10 cellular contexts compared by ENCODE assay signal in the genomic region with DNA sequence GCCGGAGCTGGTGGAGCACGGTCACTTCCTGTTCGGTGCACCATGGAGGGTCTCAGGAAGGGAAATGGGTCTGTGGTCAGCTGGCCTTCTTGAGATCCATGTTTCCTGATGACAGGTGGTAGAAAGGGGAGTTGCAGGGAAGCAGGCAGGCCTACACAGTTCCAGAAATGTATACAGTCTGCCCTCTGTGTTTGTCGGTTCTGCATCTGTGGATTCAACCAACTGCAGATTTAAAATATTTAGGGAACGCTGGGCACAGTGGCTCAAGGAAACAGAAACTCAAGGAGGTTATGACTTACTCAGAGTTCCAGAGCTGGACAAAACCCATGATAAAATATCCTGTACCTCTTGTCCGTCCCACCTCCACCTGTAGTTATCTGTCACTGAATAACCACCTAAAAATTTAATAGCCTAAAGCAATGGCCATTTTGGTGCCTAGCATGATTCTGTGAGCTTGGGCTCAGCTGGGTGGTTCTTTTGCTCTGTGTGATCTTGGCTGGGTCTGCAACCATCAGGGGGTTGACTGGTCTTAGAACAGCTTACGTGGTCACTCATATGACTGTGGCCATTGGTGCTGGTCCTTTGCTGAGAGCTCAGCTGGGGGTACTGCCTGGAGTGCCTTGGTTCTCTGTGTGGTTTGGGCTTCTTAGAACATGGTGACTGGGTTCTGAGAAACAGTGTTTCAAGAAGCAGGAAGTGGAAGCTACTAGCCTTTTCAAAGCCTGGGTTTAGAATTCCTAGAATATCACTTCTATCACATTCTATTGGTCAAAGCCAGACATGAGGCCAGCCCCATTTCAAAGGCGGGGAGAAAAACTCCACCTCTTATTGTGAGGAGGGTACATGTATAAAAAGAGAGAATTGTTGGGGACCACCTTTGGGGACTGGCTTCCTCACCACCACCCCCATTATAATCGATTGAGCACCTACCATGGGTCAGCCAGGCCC.
DNase-seq lines count a peak whose midpoint lies in the region; ATAC-seq, FAIRE-seq and TF ChIP-seq lines count a peak whose summit lies in the region.
"Had no signal": no experiment of that assay in that cellular context is flagged by ENCODE, and none has a peak within 500 bp of the region (broad histone marks: within the 10 kb centered on the region; RNA-seq: fewer than 3 reads in every experiment).

No MANE protein-coding gene starts in this region.

- H3K9me3 ChIP-seq in HepG2 (ENCODE audit: low read length) (no peaks in the 10 kb centered on the region), thyroid gland (no peaks in the 10 kb centered on the region)

- no peak for ATAC-seq in HepG2

- no peak for TF ChIP-seq EP300 in HepG2 (IDR thresholded peaks at IDR 0.05; ENCODE audit: low read depth in 2 of 2, low read length in 2 of 2)
- TF ChIP-seq EP300 in HepG2 (CRISPR knock-in tag; IDR thresholded peaks at IDR 0.05; ENCODE audit: borderline replicate concordance): no peak

- TF ChIP-seq CTCF in HepG2 (CRISPR knock-in tag; IDR thresholded peaks at IDR 0.05): no peak
- no peak for TF ChIP-seq CTCF in thyroid gland (IDR thresholded peaks at IDR 0.05)
- TF ChIP-seq CTCF in GM10266 (IDR thresholded peaks at IDR 0.05; ENCODE audit: control insufficient read depth, insufficient read depth, low read depth, missing control alignments): no peak

- WGBS in HepG2 (ENCODE audit: low lambda C conversion rate): 99% methylated on average over 9 of the region's 9 CpGs
- WGBS in thyroid gland, 2 donors: 79 to 93% methylated on average over 9 of the region's 9 CpGs

- peaks cover 0 to 5% of the 10 kb centered on the region in 2 experiments; a peak in 2 of 5 replicates for H3K36me3 ChIP-seq in HepG2 (replicated peaks in 1 of 2; ENCODE audit: control insufficient read depth in 1 of 2, insufficient read depth in 2 of 2, low read length in 2 of 2)
- H3K36me3 ChIP-seq in thyroid gland: peaks cover 0 to 3% of the 10 kb centered on the region in 2 donors

- H4K20me1 ChIP-seq in HepG2 (ENCODE audit: insufficient read depth, low read length): no peaks in the 10 kb centered on the region

- DNase-seq in activated T-cell treated with anti-CD3 and anti-CD28 coated beads, Interleukin-2, amount 50 U/mL, for 24 hours: no peak
- DNase-seq in activated T-cell treated with anti-CD3 and anti-CD28 coated beads for 4 hours (no peak), HepG2 (ENCODE audit: low spot score) (no peak), thyroid gland (no peak), DMS53 (lab: John Stamatoyannopoulos, UW) (no peak), NCI-H526 treated with DMSO at 0.1 percent for 48 hours (lab: John Stamatoyannopoulos, UW) (no peak), GM10266 (ENCODE audit: extremely low spot score) (no peak)
- peak; percentile 40 to 50 for DNase-seq in activated T-cell treated with anti-CD3 and anti-CD28 coated beads, Interleukin-2, amount 50 U/mL, for 48 hours
- DNase-seq: NCI-H146, PC-9 had no signal

- peaks cover 34% of the 10 kb centered on the region for H3K4me1 ChIP-seq in HepG2 (ENCODE audit: insufficient read depth, low read length)
- peaks cover 26 to 59% of the 10 kb centered on the region in 2 donors for H3K4me1 ChIP-seq in thyroid gland

- TF ChIP-seq POLR2A in HepG2 (IDR thresholded peaks at IDR 0.05; ENCODE audit: insufficient read depth in 1 of 2, low read depth in 2 of 2, low read length in 2 of 2) (no peak), thyroid gland (IDR thresholded peaks at IDR 0.05) (no peak)

- H2AFZ ChIP-seq in HepG2 (ENCODE audit: low read length): no peak overlapping the region
- H2AFZ ChIP-seq: PC-9 had no signal

- in situ Hi-C loops in HepG2 (cut with HindIII; ENCODE audit: extremely low pct_ligation_motif_present, low pct_unique_long_range_greater_than_20kb): no loop called here

- H3K27me3 Mint-ChIP-seq in activated T-cell treated with anti-CD3 and anti-CD28 coated beads, Interleukin-2, amount 50 U/mL, for 24 hours: no peaks in the 10 kb centered on the region

- no peak overlapping the region for H3K4me2 ChIP-seq in HepG2 (ENCODE audit: low read depth, low read length)
- H3K4me2 ChIP-seq: PC-9 had no signal

- peaks cover 7% of the 10 kb centered on the region for H3K9me3 Mint-ChIP-seq in activated T-cell treated with anti-CD3 and anti-CD28 coated beads, Interleukin-2, amount 50 U/mL, for 24 hours

- H3K27me3 ChIP-seq in HepG2 (ENCODE audit: control insufficient read depth in 1 of 2, insufficient read depth in 2 of 2, low read length in 2 of 2) (no peaks in the 10 kb centered on the region), thyroid gland (no peaks in the 10 kb centered on the region)

- TF ChIP-seq RAD21 in HepG2 (CRISPR knock-in tag; IDR thresholded peaks at IDR 0.05): no peak

- peak overlapping the region; percentile 91 for H3K27ac Mint-ChIP-seq in activated T-cell treated with anti-CD3 and anti-CD28 coated beads, Interleukin-2, amount 50 U/mL, for 24 hours

- no peak overlapping the region for H3K27ac ChIP-seq in HepG2 (ENCODE audit: extremely low read length, insufficient read depth, low read length)
- peak overlapping the region in 2 of 3 donors; percentile 91 to 98 for H3K27ac ChIP-seq in thyroid gland
- H3K27ac ChIP-seq: PC-9 had no signal

- POLR2A ChIA-PET in HepG2 (lab: Yijun Ruan, JAX): no interaction called here

- intact Hi-C loops in HepG2 (cut with micrococcal nuclease; ENCODE audit: unreplicated experiment) (loop anchor here (10.0 kb wide), 1 partner anchor 1565 kb away; the partner anchor contains the start of gene CRBN), thyroid gland (cut with DNase I) (no loop called here)

- FAIRE-seq in HepG2 (lab: Jason Lieb, UNC): no peak

- H3K4me1 Mint-ChIP-seq in activated T-cell treated with anti-CD3 and anti-CD28 coated beads, Interleukin-2, amount 50 U/mL, for 24 hours (ENCODE audit: low read depth): peaks cover 65% of the 10 kb centered on the region

- CTCF ChIA-PET in HepG2 (lab: Yijun Ruan, JAX; ENCODE audit: low intra/inter-chr PET ratio, low total read pairs): no interaction called here

- no peak overlapping the region for H3K9ac ChIP-seq in HepG2 (ENCODE audit: insufficient read depth, low read depth, low read length)

- peaks cover 70% of the 10 kb centered on the region for H3K36me3 Mint-ChIP-seq in activated T-cell treated with anti-CD3 and anti-CD28 coated beads, Interleukin-2, amount 50 U/mL, for 24 hours (ENCODE audit: low read depth)

- no peak overlapping the region for H3K4me3 Mint-ChIP-seq in activated T-cell treated with anti-CD3 and anti-CD28 coated beads, Interleukin-2, amount 50 U/mL, for 24 hours

- H3K79me2 ChIP-seq in HepG2 (ENCODE audit: insufficient read depth, low read length): no peaks in the 10 kb centered on the region

- no TSS peak for BruUV-seq in HepG2 (replicated peaks; lab: Mats Ljungman, UMichigan)

- no peak overlapping the region for H3K4me3 ChIP-seq in HepG2 (replicated peaks in 1 of 3; ENCODE audit: insufficient read depth in 1 of 3, low read depth in 2 of 3, low read length in 3 of 3)
- no peak overlapping the region for H3K4me3 ChIP-seq in thyroid gland (replicated peaks in 1 of 3)
- H3K4me3 ChIP-seq: PC-9 had no signal

TF ChIP-seq in HepG2, 621 proteins besides CTCF, POLR2A, EP300 and RAD21 (continues in another document):
- TF ChIP-seq HNF4G (IDR thresholded peaks at IDR 0.05; ENCODE audit: borderline replicate concordance, low read depth, low read length): no peak
- TF ChIP-seq HNF4G (CRISPR knock-in tag; IDR thresholded peaks at IDR 0.05; ENCODE audit: borderline replicate concordance, low read depth): no peak
- peak; percentile 98 for TF ChIP-seq ZNF331 (CRISPR knock-in tag; IDR thresholded peaks at IDR 0.05)
- TF ChIP-seq, protein P1, sequence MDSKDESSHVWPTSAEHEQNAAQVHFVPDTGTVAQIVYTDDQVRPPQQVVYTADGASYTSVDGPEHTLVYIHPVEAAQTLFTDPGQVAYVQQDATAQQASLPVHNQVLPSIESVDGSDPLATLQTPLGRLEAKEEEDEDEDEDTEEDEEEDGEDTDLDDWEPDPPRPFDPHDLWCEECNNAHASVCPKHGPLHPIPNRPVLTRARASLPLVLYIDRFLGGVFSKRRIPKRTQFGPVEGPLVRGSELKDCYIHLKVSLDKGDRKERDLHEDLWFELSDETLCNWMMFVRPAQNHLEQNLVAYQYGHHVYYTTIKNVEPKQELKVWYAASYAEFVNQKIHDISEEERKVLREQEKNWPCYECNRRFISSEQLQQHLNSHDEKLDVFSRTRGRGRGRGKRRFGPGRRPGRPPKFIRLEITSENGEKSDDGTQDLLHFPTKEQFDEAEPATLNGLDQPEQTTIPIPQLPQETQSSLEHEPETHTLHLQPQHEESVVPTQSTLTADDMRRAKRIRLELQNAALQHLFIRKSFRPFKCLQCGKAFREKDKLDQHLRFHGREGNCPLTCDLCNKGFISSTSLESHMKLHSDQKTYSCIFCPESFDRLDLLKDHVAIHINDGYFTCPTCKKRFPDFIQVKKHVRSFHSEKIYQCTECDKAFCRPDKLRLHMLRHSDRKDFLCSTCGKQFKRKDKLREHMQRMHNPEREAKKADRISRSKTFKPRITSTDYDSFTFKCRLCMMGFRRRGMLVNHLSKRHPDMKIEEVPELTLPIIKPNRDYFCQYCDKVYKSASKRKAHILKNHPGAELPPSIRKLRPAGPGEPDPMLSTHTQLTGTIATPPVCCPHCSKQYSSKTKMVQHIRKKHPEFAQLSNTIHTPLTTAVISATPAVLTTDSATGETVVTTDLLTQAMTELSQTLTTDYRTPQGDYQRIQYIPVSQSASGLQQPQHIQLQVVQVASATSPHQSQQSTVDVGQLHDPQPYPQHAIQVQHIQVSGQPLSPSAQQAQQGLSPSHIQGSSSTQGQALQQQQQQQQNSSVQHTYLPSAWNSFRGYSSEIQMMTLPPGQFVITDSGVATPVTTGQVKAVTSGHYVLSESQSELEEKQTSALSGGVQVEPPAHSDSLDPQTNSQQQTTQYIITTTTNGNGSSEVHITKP (CRISPR knock-in tag; IDR thresholded peaks at IDR 0.05; ENCODE audit: low read depth): no peak
- no peak for TF ChIP-seq NFE2 (CRISPR knock-in tag; IDR thresholded peaks at IDR 0.05)
- TF ChIP-seq, protein P2, sequence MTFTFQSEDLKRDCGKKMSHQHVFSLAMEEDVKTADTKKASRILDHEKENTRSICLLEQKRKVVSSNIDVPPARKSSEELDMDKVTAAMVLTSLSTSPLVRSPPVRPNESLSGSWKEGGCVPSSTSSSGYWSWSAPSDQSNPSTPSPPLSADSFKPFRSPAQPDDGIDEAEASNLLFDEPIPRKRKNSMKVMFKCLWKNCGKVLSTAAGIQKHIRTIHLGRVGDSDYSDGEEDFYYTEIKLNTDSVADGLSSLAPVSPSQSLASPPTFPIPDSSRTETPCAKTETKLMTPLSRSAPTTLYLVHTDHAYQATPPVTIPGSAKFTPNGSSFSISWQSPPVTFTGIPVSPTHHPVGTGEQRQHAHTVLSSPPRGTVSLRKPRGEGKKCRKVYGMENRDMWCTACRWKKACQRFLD (CRISPR knock-in tag; IDR thresholded peaks at IDR 0.05; ENCODE audit: borderline replicate concordance): no peak
- no peak for TF ChIP-seq MED13 (CRISPR knock-in tag; IDR thresholded peaks at IDR 0.05)

Comparison
In these comparisons a context has a peak if more than half of its experiments do, and no peak if none do; other contexts are left out.
1. DNase-seq: peak in activated T-cell treated with anti-CD3 and anti-CD28 coated beads, Interleukin-2, amount 50 U/mL, for 48 hours (2 of 2); none in activated T-cell treated with anti-CD3 and anti-CD28 coated beads, Interleukin-2, amount 50 U/mL, for 24 hours (single experiment), activated T-cell treated with anti-CD3 and anti-CD28 coated beads for 4 hours (single experiment), HepG2 (single experiment), thyroid gland (0 of 2), DMS53 (single experiment), NCI-H526 treated with DMSO at 0.1 percent for 48 hours (single experiment) and GM10266 (single experiment).